20 cellular contexts compared by ENCODE assay signal in genomic region chr19:48770223-48770622, GRCh38. TPM values are rescaled to one million over a fixed set of nuclear protein-coding genes. Genes with fewer than 3 reads are reported as not detected.
DNase-seq lines count a peak whose midpoint lies in the region; ATAC-seq, FAIRE-seq and TF ChIP-seq lines count a peak whose summit lies in the region.
"Had no signal": no experiment of that assay in that cellular context is flagged by ENCODE, and none has a peak within 500 bp of the region (broad histone marks: within the 10 kb centered on the region; RNA-seq: fewer than 3 reads in every experiment).

No MANE protein-coding gene starts in this region.

- H3K36me3 Mint-ChIP-seq in type B pancreatic cell = no peaks in the 10 kb centered on the region
- no peaks in the 10 kb centered on the region for H3K36me3 Mint-ChIP-seq in activated CD8-positive, alpha-beta T cell treated with anti-CD3 and anti-CD28 coated beads for 36 hours (ENCODE audit: low read depth)
- H3K36me3 Mint-ChIP-seq: CD4-positive, CD25-positive, alpha-beta regulatory T cell had no signal

- 79 to 98% (median 86%) methylated on average over 8 of the region's 8 CpGs for WGBS in heart left ventricle, 4 donors

- POLR2A ChIA-PET in activated CD8-positive, alpha-beta T cell treated with anti-CD3 and anti-CD28 coated beads for 36 hours (lab: Charles Lee) = interaction anchor here (1.5 kb wide), 1 partner anchor 42 kb away, joined by 4 read pairs; no protein-coding TSS in a partner anchor

- no peaks in the 10 kb centered on the region for H3K9me3 Mint-ChIP-seq in type B pancreatic cell
- no peaks in the 10 kb centered on the region for H3K9me3 Mint-ChIP-seq in activated CD8-positive, alpha-beta T cell treated with anti-CD3 and anti-CD28 coated beads for 36 hours
- H3K9me3 Mint-ChIP-seq: activated T-cell treated with anti-CD3 and anti-CD28 coated beads, Interleukin-2, amount 50 U/mL, for 4 hours; CD4-positive, CD25-positive, alpha-beta regulatory T cell; T-helper 1 cell treated with Interleukin-12 subunit alpha and Interleukin-12 subunit beta and Interleukin-4 antibody, amounts not matched to agents 30 μg/mL and 1 μg/mL, for 36 hours had no signal

- H3K4me3 ChIP-seq in bronchial epithelial cell (ENCODE audit: low read depth, low read length) (no peak overlapping the region), left lung (no peak overlapping the region), heart left ventricle (no peak overlapping the region)
- H3K4me3 ChIP-seq: adrenal gland had no signal

- CTCF ChIA-PET in activated CD8-positive, alpha-beta T cell treated with anti-CD3 and anti-CD28 coated beads for 36 hours (lab: Charles Lee) = interaction anchor here (1.1 to 1.8 kb wide), 3 partner anchors 17 to 223 kb away, joined by 3 to 4 read pairs (median 4); partner anchors contain the start of gene RUVBL2

- ATAC-seq in left lung = peak; percentile 33
- no peak for ATAC-seq in heart left ventricle
- no peak for ATAC-seq in activated CD8-positive, alpha-beta T cell treated with anti-CD3 and anti-CD28 coated beads for 36 hours
- ATAC-seq: activated CD4-positive, CD25-positive, alpha-beta regulatory T cell treated with anti-CD3 and anti-CD28 coated beads, Interleukin-2, amount 50 U/mL, for 24 hours; activated T-cell treated with anti-CD3 and anti-CD28 coated beads, Interleukin-2, amount 50 U/mL, for 4 hours; Panc1 had no signal

- peaks cover 8% of the 10 kb centered on the region for H3K4me1 Mint-ChIP-seq in type B pancreatic cell (ENCODE audit: unreplicated experiment)
- H3K4me1 Mint-ChIP-seq in activated CD8-positive, alpha-beta T cell treated with anti-CD3 and anti-CD28 coated beads for 36 hours (ENCODE audit: low read depth) = no peaks in the 10 kb centered on the region
- H3K4me1 Mint-ChIP-seq: CD4-positive, CD25-positive, alpha-beta regulatory T cell had no signal

- H3K27ac ChIP-seq in left lung (no peak overlapping the region), heart left ventricle (no peak overlapping the region)

- DNase-seq in HS-5 (ENCODE audit: low read depth) = peak; percentile 55
- peak; percentile 35 for DNase-seq in bronchial epithelial cell (ENCODE audit: low read depth)
- DNase-seq in left lung = no peak
- DNase-seq in type B pancreatic cell (ENCODE audit: extremely low spot score, unreplicated experiment) = no peak
- no peak for DNase-seq in stimulated activated CD4-positive, alpha-beta T cell treated with anti-CD3 and anti-CD28 coated beads, Interleukin-4, amount 100 ng/mL, for 1 hour
- DNase-seq in heart left ventricle = no peak
- DNase-seq in activated CD8-positive, alpha-beta T cell treated with anti-CD3 and anti-CD28 coated beads for 36 hours = no peak
- DNase-seq: activated T-cell treated with anti-CD3 and anti-CD28 coated beads, Interleukin-2, amount 50 U/mL, for 4 hours; adrenal gland; CD4-positive, CD25-positive, alpha-beta regulatory T cell; GF-D8; NCI-H187 treated with DMSO at 0.1 percent for 48 hours; NCI-H526 had no signal

- TF ChIP-seq POLR2A in heart left ventricle (IDR thresholded peaks at IDR 0.05) = no peak

- H3K27me3 ChIP-seq in bronchial epithelial cell (ENCODE audit: control insufficient read depth, insufficient read depth, low read length) (no peaks in the 10 kb centered on the region), left lung (peaks cover 0 to 12% of the 10 kb centered on the region in 2 donors), heart left ventricle (no peaks in the 10 kb centered on the region)
- H3K27me3 ChIP-seq: adrenal gland had no signal

- intact Hi-C loops in left lung (cut with DNase I) (no loop called here), heart left ventricle (cut with DNase I) (loop anchor here in 1 of 10 donors (10.0 kb wide), 1 partner anchor 95 kb away; the partner anchor contains the start of gene NTN5)
- intact Hi-C loops in activated CD8-positive, alpha-beta T cell treated with anti-CD3 and anti-CD28 coated beads for 36 hours (cut with micrococcal nuclease) = no loop called here

- TF ChIP-seq CTCF in bronchial epithelial cell (IDR thresholded peaks at IDR 0.05; ENCODE audit: insufficient read depth, low read length, severe bottlenecking) = no peak
- no peak for TF ChIP-seq CTCF in left lung (IDR thresholded peaks at IDR 0.05)
- TF ChIP-seq CTCF in type B pancreatic cell (conservative IDR thresholded peaks at IDR 0.05) = no peak
- TF ChIP-seq CTCF in heart left ventricle (IDR thresholded peaks at IDR 0.05) = no peak
- TF ChIP-seq CTCF in activated CD8-positive, alpha-beta T cell treated with anti-CD3 and anti-CD28 coated beads for 36 hours (IDR thresholded peaks at IDR 0.05) = no peak

- H3K4me3 Mint-ChIP-seq in type B pancreatic cell = no peak overlapping the region
- H3K4me3 Mint-ChIP-seq in activated CD8-positive, alpha-beta T cell treated with anti-CD3 and anti-CD28 coated beads for 36 hours = no peak overlapping the region
- H3K4me3 Mint-ChIP-seq: activated T-cell treated with anti-CD3 and anti-CD28 coated beads, Interleukin-2, amount 50 U/mL, for 4 hours; CD4-positive, CD25-positive, alpha-beta regulatory T cell; T-helper 1 cell treated with Interleukin-12 subunit alpha and Interleukin-12 subunit beta and Interleukin-4 antibody, amounts not matched to agents 30 μg/mL and 1 μg/mL, for 36 hours had no signal

- peak overlapping the region; percentile 94 for H3K27ac Mint-ChIP-seq in type B pancreatic cell
- no peak overlapping the region for H3K27ac Mint-ChIP-seq in activated CD8-positive, alpha-beta T cell treated with anti-CD3 and anti-CD28 coated beads for 36 hours
- H3K27ac Mint-ChIP-seq: CD4-positive, CD25-positive, alpha-beta regulatory T cell; T-helper 1 cell treated with Interleukin-12 subunit alpha and Interleukin-12 subunit beta and Interleukin-4 antibody, amounts not matched to agents 30 μg/mL and 1 μg/mL, for 36 hours had no signal

- H3K4me1 ChIP-seq in left lung (peaks cover 0 to 10% of the 10 kb centered on the region in 2 donors), heart left ventricle (peaks cover 0 to 9% (median 0%) of the 10 kb centered on the region in 12 donors)

- no peaks in the 10 kb centered on the region for H3K9me3 ChIP-seq in left lung
- no peaks in the 10 kb centered on the region for H3K9me3 ChIP-seq in heart left ventricle
- H3K9me3 ChIP-seq: adrenal gland had no signal

- H3K36me3 ChIP-seq in bronchial epithelial cell (ENCODE audit: control insufficient read depth, insufficient read depth, low read length) = no peaks in the 10 kb centered on the region
- no peaks in the 10 kb centered on the region for H3K36me3 ChIP-seq in left lung
- no peaks in the 10 kb centered on the region for H3K36me3 ChIP-seq in heart left ventricle
- H3K36me3 ChIP-seq: adrenal gland had no signal

- peaks cover 17% of the 10 kb centered on the region for H3K27me3 Mint-ChIP-seq in type B pancreatic cell
- H3K27me3 Mint-ChIP-seq in activated CD8-positive, alpha-beta T cell treated with anti-CD3 and anti-CD28 coated beads for 36 hours = peaks cover 13% of the 10 kb centered on the region

- FAIRE-seq in bronchial epithelial cell (lab: Jason Lieb, UNC) = no peak
- FAIRE-seq: GM19239, islet of Langerhans had no signal

RNA-seq across cellular contexts. Expression of gene FGF21, which starts 14.9 kb away (rescaled TPM):
- total RNA-seq in bronchial epithelial cell (not detected in 2 replicates), left lung (not detected), type B pancreatic cell (ENCODE audit: low replicate concordance) (not detected in 2 replicates), heart left ventricle (not detected)
- polyA plus RNA-seq in heart left ventricle = not detected
- not detected for total RNA-seq in activated CD8-positive, alpha-beta T cell treated with anti-CD3 and anti-CD28 coated beads for 36 hours
- total RNA-seq: activated T-cell treated with anti-CD3 and anti-CD28 coated beads, Interleukin-2, amount 50 U/mL, for 4 hours; adrenal gland; CD4-positive, CD25-positive, alpha-beta regulatory T cell; posterior vena cava; urinary bladder had no signal
- polyA plus RNA-seq: adrenal gland; CD4-positive, CD25-positive, alpha-beta regulatory T cell; urinary bladder had no signal

RNA-seq across cellular contexts. Expression of gene FUT1, which starts 17.8 kb away (rescaled TPM):
- total RNA-seq in bronchial epithelial cell (12.1 and 16.9 TPM in 2 replicates), left lung (1 to 10 TPM; 6.0 to 8.7 TPM), type B pancreatic cell (ENCODE audit: low replicate concordance) (11.2 and 15.0 TPM in 2 replicates), heart left ventricle (1 to 10 TPM; 1.8 to 6.2 (median 2.7) TPM)
- polyA plus RNA-seq in heart left ventricle = 1 to 10 TPM; 2.3 to 3.0 TPM
- under 1 TPM; 0.09 to 0.11 TPM for total RNA-seq in activated CD8-positive, alpha-beta T cell treated with anti-CD3 and anti-CD28 coated beads for 36 hours
- total RNA-seq: CD4-positive, CD25-positive, alpha-beta regulatory T cell had no signal

RNA-seq across cellular contexts. Expression of gene IZUMO1, which starts 23.5 kb away (rescaled TPM):
- total RNA-seq in bronchial epithelial cell (0.26 and 2.3 TPM in 2 replicates), left lung (1 to 10 TPM in 1 of 2 donors, under 1 TPM in 1; 0.96 to 1.5 TPM), type B pancreatic cell (ENCODE audit: low replicate concordance) (2.2 and 4.8 TPM in 2 replicates), heart left ventricle (under 1 TPM; 0.13 to 0.56 (median 0.42) TPM)
- polyA plus RNA-seq in heart left ventricle = under 1 TPM; 0.53 to 0.93 TPM
- not detected for total RNA-seq in activated CD8-positive, alpha-beta T cell treated with anti-CD3 and anti-CD28 coated beads for 36 hours
- total RNA-seq: activated T-cell treated with anti-CD3 and anti-CD28 coated beads, Interleukin-2, amount 50 U/mL, for 4 hours; CD4-positive, CD25-positive, alpha-beta regulatory T cell; urinary bladder had no signal
- polyA plus RNA-seq: CD4-positive, CD25-positive, alpha-beta regulatory T cell; urinary bladder had no signal

RNA-seq across cellular contexts. Expression of gene RASIP1, which starts 29.8 kb away (rescaled TPM):
- total RNA-seq in bronchial epithelial cell (2.4 and 2.9 TPM in 2 replicates), left lung (10 to 100 TPM; 15.0 to 25.4 TPM), type B pancreatic cell (ENCODE audit: low replicate concordance) (1.9 and 4.6 TPM in 2 replicates), heart left ventricle (10 to 100 TPM; 10.0 to 28.1 (median 15.3) TPM)
- 10 to 100 TPM; 14.6 to 15.7 TPM for polyA plus RNA-seq in heart left ventricle
- total RNA-seq in activated CD8-positive, alpha-beta T cell treated with anti-CD3 and anti-CD28 coated beads for 36 hours = 1 to 10 TPM in 1 of 2 experiments, under 1 TPM in 1; 0.72 to 1.2 TPM

RNA-seq across cellular contexts. Expression of gene BCAT2, which starts 40.6 kb away (rescaled TPM):
- total RNA-seq in bronchial epithelial cell = 14.0 and 21.3 TPM in 2 replicates
- total RNA-seq in left lung = 10 to 100 TPM; 68.5 to 87.5 TPM
- total RNA-seq in type B pancreatic cell (ENCODE audit: low replicate concordance) = 52.8 and 73.3 TPM in 2 replicates
- 100 to 1,000 TPM in 1 of 9 donors, 10 to 100 TPM in 8; 39.8 to 103 (median 61.7) TPM for total RNA-seq in heart left ventricle
- 10 to 100 TPM; 62.5 to 84.7 TPM for polyA plus RNA-seq in heart left ventricle
- 10 to 100 TPM; 59.5 to 63.3 TPM for total RNA-seq in activated CD8-positive, alpha-beta T cell treated with anti-CD3 and anti-CD28 coated beads for 36 hours

Comparison
In these comparisons a context has a peak if more than half of its experiments do, and no peak if none do; other contexts are left out.
1. DNase-seq: peak in HS-5 (single experiment) and bronchial epithelial cell (single experiment); none in left lung (0 of 2), type B pancreatic cell (single experiment), stimulated activated CD4-positive, alpha-beta T cell treated with anti-CD3 and anti-CD28 coated beads, Interleukin-4, amount 100 ng/mL, for 1 hour (single experiment), heart left ventricle (0 of 5) and activated CD8-positive, alpha-beta T cell treated with anti-CD3 and anti-CD28 coated beads for 36 hours (single experiment).